In genomic region chr9:34664281-34665108, GRCh38 we compare ENCODE assay signal across 8 cellular contexts. TPM values are rescaled to one million over a fixed set of nuclear protein-coding genes. Genes with fewer than 3 reads are reported as not detected.
DNase-seq lines count a peak whose midpoint lies in the region; ATAC-seq and TF ChIP-seq lines count a peak whose summit lies in the region.

No MANE protein-coding gene starts in this region.

- intact Hi-C loops in ascending aorta (cut with DNase I): loop anchor here (1.0 to 10.0 kb wide), 11 partner anchors 11 to 1823 kb away; partner anchors contain the start of genes ATOSB, DCTN3, DNAI1 and FAM219A
- intact Hi-C loops in right cardiac atrium (cut with DNase I): no loop called here
- intact Hi-C loops in psoas muscle (cut with DNase I): no loop called here

- TF ChIP-seq CTCF in C4-2B (conservative IDR thresholded peaks at IDR 0.05) (peak; percentile 92), ascending aorta (IDR thresholded peaks at IDR 0.05) (peak; percentile 80 to 91 (median 90)), psoas muscle (IDR thresholded peaks at IDR 0.05) (peak; percentile 67)

- H3K27ac ChIP-seq in C4-2B (peak overlapping the region; percentile 78), ascending aorta (peak overlapping the region; percentile 99 to 100), right cardiac atrium (ENCODE audit: low read length) (peak overlapping the region; percentile 89), psoas muscle (peak overlapping the region; percentile 94)

- peak overlapping the region; percentile 88 for H3K4me3 ChIP-seq in ascending aorta
- H3K4me3 ChIP-seq in right cardiac atrium (ENCODE audit: low read length): peak overlapping the region; percentile 69
- peak overlapping the region; percentile 82 for H3K4me3 ChIP-seq in psoas muscle

- H3K9me3 ChIP-seq in ascending aorta (no peaks in the 10 kb centered on the region), right cardiac atrium (ENCODE audit: control insufficient read depth, low read length) (no peaks in the 10 kb centered on the region), psoas muscle (no peaks in the 10 kb centered on the region)

- H3K36me3 ChIP-seq in ascending aorta (peaks cover 20 to 37% of the 10 kb centered on the region in 2 donors), psoas muscle (ENCODE audit: insufficient read depth in 1 of 2, low read depth in 1 of 2) (peaks cover 0 to 28% of the 10 kb centered on the region in 2 donors)

- 11% methylated on average over 25 of the region's 25 CpGs for WGBS in right cardiac atrium
- 12 to 20% (median 14%) methylated on average over 24 to 25 of the region's 25 CpGs for WGBS in psoas muscle, 3 donors

- H3K27me3 ChIP-seq in ascending aorta (no peaks in the 10 kb centered on the region), right cardiac atrium (ENCODE audit: control insufficient read depth, insufficient read depth) (no peaks in the 10 kb centered on the region), psoas muscle (ENCODE audit: insufficient read depth in 3 of 3, low read length in 2 of 3) (no peaks in the 10 kb centered on the region)

- DNase-seq in HuH-7.5 (ENCODE audit: low spot score): peak; percentile 62
- peak; percentile 65 for DNase-seq in T follicular helper cell (ENCODE audit: low read depth)
- DNase-seq in ascending aorta (ENCODE audit: low spot score in 2 of 2): peak; percentile 45 to 92
- peak; percentile 84 to 93 (median 91) for DNase-seq in right cardiac atrium
- DNase-seq in psoas muscle: peak; percentile 81 to 87
- no peak for DNase-seq in mesenteric fat pad (ENCODE audit: low spot score)

- peaks cover 5 to 14% of the 10 kb centered on the region in 2 donors for H3K4me1 ChIP-seq in ascending aorta
- peaks cover 4% of the 10 kb centered on the region for H3K4me1 ChIP-seq in right cardiac atrium (ENCODE audit: control insufficient read depth, insufficient read depth, low read length)
- H3K4me1 ChIP-seq in psoas muscle: peaks cover 8% of the 10 kb centered on the region

- ATAC-seq in GM19328 (IDR thresholded peaks at IDR 0.05; ENCODE audit: unreplicated experiment) (peak; percentile 41), right cardiac atrium (peak; percentile 49 to 53), psoas muscle (peak; percentile 56 to 71 (median 64))

RNA-seq across cellular contexts. Expression of gene CCL27, which starts 2.0 kb away (rescaled TPM):
- total RNA-seq in ascending aorta: 9.3 TPM
- total RNA-seq in right cardiac atrium: under 1 TPM in 1 of 4 donors, not detected in 3; 0.46 TPM
- polyA plus RNA-seq in right cardiac atrium: 0.18 TPM
- under 1 TPM in 2 of 4 donors, not detected in 2; 0.25 to 0.50 TPM for total RNA-seq in psoas muscle
- under 1 TPM; 0.14 to 0.31 (median 0.21) TPM for polyA plus RNA-seq in psoas muscle
- total RNA-seq in mesenteric fat pad: not detected

RNA-seq across cellular contexts. Expression of gene IL11RA, which starts 12.5 kb away (rescaled TPM):
- 50.3 TPM for total RNA-seq in ascending aorta
- total RNA-seq in right cardiac atrium: 10 to 100 TPM; 48.7 to 92.2 (median 73.9) TPM
- 49.3 TPM for polyA plus RNA-seq in right cardiac atrium
- total RNA-seq in psoas muscle: 10 to 100 TPM in 3 of 4 donors, 1 to 10 TPM in 1; 7.7 to 20.1 (median 11.4) TPM
- polyA plus RNA-seq in psoas muscle: 10 to 100 TPM in 2 of 3 donors, 1 to 10 TPM in 1; 8.8 to 12.4 (median 12.3) TPM
- 15.6 TPM for total RNA-seq in mesenteric fat pad

RNA-seq across cellular contexts. Expression of gene GALT, which starts 18.0 kb away (rescaled TPM):
- total RNA-seq in ascending aorta: 28.3 TPM
- 10 to 100 TPM; 37.3 to 71.2 (median 66.3) TPM for total RNA-seq in right cardiac atrium
- 57.1 TPM for polyA plus RNA-seq in right cardiac atrium
- total RNA-seq in psoas muscle: 10 to 100 TPM; 16.5 to 40.6 (median 27.1) TPM
- 10 to 100 TPM in 2 of 3 donors, 1 to 10 TPM in 1; 9.5 to 17.7 (median 15.7) TPM for polyA plus RNA-seq in psoas muscle
- 21.3 TPM for total RNA-seq in mesenteric fat pad

RNA-seq across cellular contexts. Expression of gene CCL19, which starts 26.6 kb away (rescaled TPM):
- total RNA-seq in ascending aorta (17.7 TPM), right cardiac atrium (1 to 10 TPM; 1.4 to 9.2 (median 6.3) TPM), psoas muscle (not detected), mesenteric fat pad (not detected)
- polyA plus RNA-seq in right cardiac atrium (0.66 TPM), psoas muscle (under 1 TPM in 2 of 3 donors, not detected in 1; 0.23 to 0.31 TPM)

RNA-seq across cellular contexts. Expression of gene SIGMAR1, which starts 26.9 kb away (rescaled TPM):
- total RNA-seq in ascending aorta: 61.3 TPM
- 10 to 100 TPM; 28.6 to 37.2 (median 35.5) TPM for total RNA-seq in right cardiac atrium
- 36.0 TPM for polyA plus RNA-seq in right cardiac atrium
- 10 to 100 TPM; 13.0 to 16.5 (median 13.8) TPM for total RNA-seq in psoas muscle
- polyA plus RNA-seq in psoas muscle: 10 to 100 TPM; 13.8 to 50.1 (median 20.1) TPM
- 48.3 TPM for total RNA-seq in mesenteric fat pad
